1 cellular context compared by ENCODE assay signal in the genomic region with DNA sequence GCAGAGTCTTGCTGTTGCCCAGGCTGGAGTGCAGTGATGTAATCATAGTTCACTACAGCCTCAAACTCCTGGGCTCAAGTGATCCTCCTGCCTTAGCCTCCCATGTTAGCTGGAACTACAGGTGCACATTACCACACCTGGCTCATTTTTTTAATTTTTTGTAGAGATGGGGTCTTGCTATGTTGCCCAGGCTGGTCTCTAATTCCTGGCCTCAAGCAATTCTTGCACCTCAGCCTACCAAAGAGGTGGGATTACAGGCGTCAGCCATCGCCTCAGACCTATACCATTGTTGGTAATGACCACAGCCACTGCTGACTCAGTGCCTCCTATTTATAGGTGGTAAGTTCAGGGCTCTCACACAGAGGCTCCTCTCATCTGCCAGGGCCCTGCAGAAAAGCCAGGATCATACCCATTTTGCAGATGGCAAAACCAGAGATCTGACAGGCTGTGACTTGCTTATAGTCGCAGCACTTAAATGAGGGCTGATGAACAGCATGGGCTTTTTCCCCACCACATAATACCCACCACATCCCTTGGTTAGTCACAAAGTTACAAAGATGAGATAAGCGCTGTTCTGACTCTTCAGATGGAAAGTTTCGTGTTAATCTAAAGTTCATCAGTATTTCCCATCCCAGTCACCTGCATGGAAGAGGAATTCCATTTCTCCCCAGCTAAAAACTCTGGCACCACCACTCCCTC.
TF ChIP-seq lines count a peak whose summit lies in the region.

No MANE protein-coding gene starts in this region.

TF ChIP-seq in K562, 482 proteins besides CTCF, POLR2A, EP300 and RAD21 (continued from another document):
- TF ChIP-seq, protein P1, sequence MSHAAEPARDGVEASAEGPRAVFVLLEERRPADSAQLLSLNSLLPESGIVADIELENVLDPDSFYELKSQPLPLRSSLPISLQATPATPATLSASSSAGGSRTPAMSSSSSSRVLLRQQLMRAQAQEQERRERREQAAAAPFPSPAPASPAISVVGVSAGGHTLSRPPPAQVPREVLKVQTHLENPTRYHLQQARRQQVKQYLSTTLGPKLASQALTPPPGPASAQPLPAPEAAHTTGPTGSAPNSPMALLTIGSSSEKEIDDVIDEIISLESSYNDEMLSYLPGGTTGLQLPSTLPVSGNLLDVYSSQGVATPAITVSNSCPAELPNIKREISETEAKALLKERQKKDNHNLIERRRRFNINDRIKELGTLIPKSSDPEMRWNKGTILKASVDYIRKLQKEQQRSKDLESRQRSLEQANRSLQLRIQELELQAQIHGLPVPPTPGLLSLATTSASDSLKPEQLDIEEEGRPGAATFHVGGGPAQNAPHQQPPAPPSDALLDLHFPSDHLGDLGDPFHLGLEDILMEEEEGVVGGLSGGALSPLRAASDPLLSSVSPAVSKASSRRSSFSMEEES (CRISPR knock-in tag; IDR thresholded peaks at IDR 0.05) = no peak
- TF ChIP-seq SRSF7 (optimal IDR thresholded peaks at IDR 0.05; ENCODE audit: low read depth, low read length) (no peak), EZH2 (IDR thresholded peaks at IDR 0.05; ENCODE audit: borderline replicate concordance, low read depth, low read length) (no peak), CSDE1 (IDR thresholded peaks at IDR 0.05) (no peak)
